ENCODE assay signal across 18 cellular contexts in the genomic region with DNA sequence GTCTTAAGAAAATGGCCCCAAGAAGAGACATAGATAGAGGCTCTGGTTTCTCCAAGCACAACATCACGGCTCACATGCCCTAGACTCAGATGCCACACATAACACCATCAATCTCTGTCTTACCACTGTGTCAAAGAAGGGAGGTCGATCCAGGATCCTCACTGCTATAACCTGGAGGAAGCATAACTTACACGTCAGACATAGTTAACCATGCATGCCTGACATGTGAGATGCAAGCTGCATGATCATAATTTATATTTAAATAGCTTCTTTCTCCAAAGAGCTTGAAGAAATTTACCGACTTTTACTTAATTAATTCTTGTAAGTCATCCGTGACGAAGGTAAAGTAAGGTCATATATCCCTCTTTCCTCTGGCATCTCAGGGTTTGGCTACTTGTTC.
DNase-seq lines count a peak whose midpoint lies in the region; ATAC-seq and TF ChIP-seq lines count a peak whose summit lies in the region.
"Had no signal": no experiment of that assay in that cellular context is flagged by ENCODE, and none has a peak within 500 bp of the region (broad histone marks: within the 10 kb centered on the region; RNA-seq: fewer than 3 reads in every experiment).

No MANE protein-coding gene starts in this region.

- H3K27ac ChIP-seq in right atrium auricular region (peak overlapping the region; percentile 51 to 53), gastroesophageal sphincter (peak overlapping the region; percentile 8 to 63 (median 50)), uterus (peak overlapping the region; percentile 49 to 58)

- no peaks in the 10 kb centered on the region for H3K27me3 Mint-ChIP-seq in nephron progenitor cell (ENCODE audit: low read depth, poor library complexity)

- H3K9me3 ChIP-seq in right atrium auricular region (no peaks in the 10 kb centered on the region), gastroesophageal sphincter (no peaks in the 10 kb centered on the region), uterus (no peaks in the 10 kb centered on the region)
- H3K9me3 ChIP-seq: MG63 had no signal

- TF ChIP-seq EP300 in gastroesophageal sphincter (IDR thresholded peaks at IDR 0.05) = no peak

- peaks cover 42% of the 10 kb centered on the region for H3K4me1 Mint-ChIP-seq in nephron progenitor cell

- no peak overlapping the region for H3K4me3 Mint-ChIP-seq in nephron progenitor cell

- H3K36me3 Mint-ChIP-seq in nephron progenitor cell (ENCODE audit: low read depth) = peaks cover 10% of the 10 kb centered on the region

- TF ChIP-seq CTCF in right atrium auricular region (IDR thresholded peaks at IDR 0.05) (no peak), gastroesophageal sphincter (IDR thresholded peaks at IDR 0.05) (no peak), nephron progenitor cell (IDR thresholded peaks at IDR 0.05) (no peak), uterus (IDR thresholded peaks at IDR 0.05) (no peak)

- H3K4me3 ChIP-seq in right atrium auricular region (no peak overlapping the region), gastroesophageal sphincter (peak overlapping the region in 1 of 2 donors; percentile 2), uterus (no peak overlapping the region)
- H3K4me3 ChIP-seq: K562, MG63 had no signal

- H3K4me1 ChIP-seq in right atrium auricular region (peaks cover 0 to 45% of the 10 kb centered on the region in 2 donors), gastroesophageal sphincter (peaks cover 3 to 48% (median 4%) of the 10 kb centered on the region in 3 donors), uterus (peaks cover 0 to 3% of the 10 kb centered on the region in 2 donors)

- intact Hi-C loops in cardiac septum (cut with DNase I) = loop anchor here (5.0 kb wide), 1 partner anchor 80 kb away; no protein-coding TSS in a partner anchor
- intact Hi-C loops in uterus (cut with DNase I; ENCODE audit: low total_unique reads) = no loop called here

- 27 to 32% methylated on average over 6 of the region's 6 CpGs for WGBS in gastroesophageal sphincter (ENCODE audit: low coverage in 1 of 2), 2 donors

- no peak for TF ChIP-seq POLR2A in gastroesophageal sphincter (IDR thresholded peaks at IDR 0.05)
- TF ChIP-seq POLR2A in uterus (IDR thresholded peaks at IDR 0.05) = no peak

- H3K27ac Mint-ChIP-seq in nephron progenitor cell = peak overlapping the region; percentile 20

- H3K36me3 ChIP-seq in right atrium auricular region = no peaks in the 10 kb centered on the region
- no peaks in the 10 kb centered on the region for H3K36me3 ChIP-seq in gastroesophageal sphincter
- H3K36me3 ChIP-seq in uterus = no peaks in the 10 kb centered on the region
- H3K36me3 ChIP-seq: MG63 had no signal

- H3K27me3 ChIP-seq in right atrium auricular region = no peaks in the 10 kb centered on the region
- no peaks in the 10 kb centered on the region for H3K27me3 ChIP-seq in gastroesophageal sphincter
- no peaks in the 10 kb centered on the region for H3K27me3 ChIP-seq in uterus
- H3K27me3 ChIP-seq: MG63 had no signal

- no peak for ATAC-seq in gastroesophageal sphincter
- ATAC-seq in GM19324 (IDR thresholded peaks at IDR 0.05; ENCODE audit: low FRiP score, unreplicated experiment) = no peak
- ATAC-seq: K562 had no signal

- no peak for DNase-seq in right atrium auricular region (ENCODE audit: low spot score)
- no peak for DNase-seq in cardiac septum (ENCODE audit: low spot score)
- DNase-seq in nephron progenitor cell = peak; percentile 13
- no peak for DNase-seq in uterus
- DNase-seq in islet precursor cell = no peak
- no peak for DNase-seq in NCI-H1105 (lab: John Stamatoyannopoulos, UW)
- DNase-seq: DMS53, GDM1, GOT3, HCEC 1CT, MG63, NCI-H1417 treated with DMSO at 0.1 percent for 48 hours, NCI-H187, NCI-H510A, NCI-H748 treated with DMSO at 0.1 percent for 48 hours had no signal

- H3K9me3 Mint-ChIP-seq in nephron progenitor cell = peaks cover 4% of the 10 kb centered on the region
